ENCODE assay signal across 1 cellular context in the genomic region with DNA sequence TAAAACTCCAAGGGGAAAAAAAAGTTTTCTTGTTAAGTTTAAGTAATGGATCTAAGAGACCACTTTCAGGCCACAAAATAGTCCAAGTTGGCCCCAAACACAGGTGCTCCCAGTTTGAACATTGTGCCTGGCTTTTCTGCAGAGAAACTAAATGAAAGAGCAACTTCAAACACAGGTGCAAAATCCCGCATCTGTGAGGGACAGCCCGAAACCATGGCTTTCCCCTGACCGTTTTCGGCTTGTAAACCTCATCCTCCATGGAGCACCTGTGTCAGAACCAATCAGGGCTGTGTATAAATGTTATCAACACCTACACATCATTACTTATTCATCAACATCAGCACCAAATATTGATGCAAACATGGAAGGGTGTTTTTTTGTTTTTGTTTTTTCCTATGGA.
TF ChIP-seq lines count a peak whose summit lies in the region.

No MANE protein-coding gene starts in this region.

TF ChIP-seq in GM23338, 12 proteins besides CTCF, POLR2A, EP300 and RAD21 (continued from another document):
- TF ChIP-seq, protein P1, sequence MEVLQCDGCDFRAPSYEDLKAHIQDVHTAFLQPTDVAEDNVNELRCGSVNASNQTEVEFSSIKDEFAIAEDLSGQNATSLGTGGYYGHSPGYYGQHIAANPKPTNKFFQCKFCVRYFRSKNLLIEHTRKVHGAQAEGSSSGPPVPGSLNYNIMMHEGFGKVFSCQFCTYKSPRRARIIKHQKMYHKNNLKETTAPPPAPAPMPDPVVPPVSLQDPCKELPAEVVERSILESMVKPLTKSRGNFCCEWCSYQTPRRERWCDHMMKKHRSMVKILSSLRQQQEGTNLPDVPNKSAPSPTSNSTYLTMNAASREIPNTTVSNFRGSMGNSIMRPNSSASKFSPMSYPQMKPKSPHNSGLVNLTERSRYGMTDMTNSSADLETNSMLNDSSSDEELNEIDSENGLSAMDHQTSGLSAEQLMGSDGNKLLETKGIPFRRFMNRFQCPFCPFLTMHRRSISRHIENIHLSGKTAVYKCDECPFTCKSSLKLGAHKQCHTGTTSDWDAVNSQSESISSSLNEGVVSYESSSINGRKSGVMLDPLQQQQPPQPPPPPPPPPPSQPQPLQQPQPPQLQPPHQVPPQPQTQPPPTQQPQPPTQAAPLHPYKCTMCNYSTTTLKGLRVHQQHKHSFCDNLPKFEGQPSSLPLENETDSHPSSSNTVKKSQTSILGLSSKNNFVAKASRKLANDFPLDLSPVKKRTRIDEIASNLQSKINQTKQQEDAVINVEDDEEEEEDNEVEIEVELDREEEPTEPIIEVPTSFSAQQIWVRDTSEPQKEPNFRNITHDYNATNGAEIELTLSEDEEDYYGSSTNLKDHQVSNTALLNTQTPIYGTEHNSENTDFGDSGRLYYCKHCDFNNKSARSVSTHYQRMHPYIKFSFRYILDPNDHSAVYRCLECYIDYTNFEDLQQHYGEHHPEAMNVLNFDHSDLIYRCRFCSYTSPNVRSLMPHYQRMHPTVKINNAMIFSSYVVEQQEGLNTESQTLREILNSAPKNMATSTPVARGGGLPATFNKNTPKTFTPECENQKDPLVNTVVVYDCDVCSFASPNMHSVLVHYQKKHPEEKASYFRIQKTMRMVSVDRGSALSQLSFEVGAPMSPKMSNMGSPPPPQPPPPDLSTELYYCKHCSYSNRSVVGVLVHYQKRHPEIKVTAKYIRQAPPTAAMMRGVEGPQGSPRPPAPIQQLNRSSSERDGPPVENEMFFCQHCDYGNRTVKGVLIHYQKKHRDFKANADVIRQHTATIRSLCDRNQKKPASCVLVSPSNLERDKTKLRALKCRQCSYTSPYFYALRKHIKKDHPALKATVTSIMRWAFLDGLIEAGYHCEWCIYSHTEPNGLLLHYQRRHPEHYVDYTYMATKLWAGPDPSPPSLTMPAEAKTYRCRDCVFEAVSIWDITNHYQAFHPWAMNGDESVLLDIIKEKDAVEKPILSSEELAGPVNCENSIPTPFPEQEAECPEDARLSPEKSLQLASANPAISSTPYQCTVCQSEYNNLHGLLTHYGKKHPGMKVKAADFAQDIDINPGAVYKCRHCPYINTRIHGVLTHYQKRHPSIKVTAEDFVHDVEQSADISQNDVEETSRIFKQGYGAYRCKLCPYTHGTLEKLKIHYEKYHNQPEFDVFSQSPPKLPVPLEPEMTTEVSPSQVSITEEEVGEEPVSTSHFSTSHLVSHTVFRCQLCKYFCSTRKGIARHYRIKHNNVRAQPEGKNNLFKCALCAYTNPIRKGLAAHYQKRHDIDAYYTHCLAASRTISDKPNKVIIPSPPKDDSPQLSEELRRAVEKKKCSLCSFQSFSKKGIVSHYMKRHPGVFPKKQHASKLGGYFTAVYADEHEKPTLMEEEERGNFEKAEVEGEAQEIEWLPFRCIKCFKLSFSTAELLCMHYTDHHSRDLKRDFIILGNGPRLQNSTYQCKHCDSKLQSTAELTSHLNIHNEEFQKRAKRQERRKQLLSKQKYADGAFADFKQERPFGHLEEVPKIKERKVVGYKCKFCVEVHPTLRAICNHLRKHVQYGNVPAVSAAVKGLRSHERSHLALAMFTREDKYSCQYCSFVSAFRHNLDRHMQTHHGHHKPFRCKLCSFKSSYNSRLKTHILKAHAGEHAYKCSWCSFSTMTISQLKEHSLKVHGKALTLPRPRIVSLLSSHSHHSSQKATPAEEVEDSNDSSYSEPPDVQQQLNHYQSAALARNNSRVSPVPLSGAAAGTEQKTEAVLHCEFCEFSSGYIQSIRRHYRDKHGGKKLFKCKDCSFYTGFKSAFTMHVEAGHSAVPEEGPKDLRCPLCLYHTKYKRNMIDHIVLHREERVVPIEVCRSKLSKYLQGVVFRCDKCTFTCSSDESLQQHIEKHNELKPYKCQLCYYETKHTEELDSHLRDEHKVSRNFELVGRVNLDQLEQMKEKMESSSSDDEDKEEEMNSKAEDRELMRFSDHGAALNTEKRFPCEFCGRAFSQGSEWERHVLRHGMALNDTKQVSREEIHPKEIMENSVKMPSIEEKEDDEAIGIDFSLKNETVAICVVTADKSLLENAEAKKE (CRISPR knock-in tag; IDR thresholded peaks at IDR 0.05) = no peak
- TF ChIP-seq POLR2AphosphoS5 (IDR thresholded peaks at IDR 0.05; ENCODE audit: low read depth) (no peak), EZH2 (IDR thresholded peaks at IDR 0.05; ENCODE audit: low read depth, unreplicated experiment) (no peak), ETS1 (IDR thresholded peaks at IDR 0.05) (no peak), STAT1 (IDR thresholded peaks at IDR 0.05; ENCODE audit: unreplicated experiment) (no peak), ZNF114 (CRISPR knock-in tag; IDR thresholded peaks at IDR 0.05) (no peak), JUNB (IDR thresholded peaks at IDR 0.05; ENCODE audit: unreplicated experiment) (no peak), REST (IDR thresholded peaks at IDR 0.05; ENCODE audit: unreplicated experiment) (no peak)
